Comparison of ENCODE assay signal across 16 cellular contexts in the genomic region with DNA sequence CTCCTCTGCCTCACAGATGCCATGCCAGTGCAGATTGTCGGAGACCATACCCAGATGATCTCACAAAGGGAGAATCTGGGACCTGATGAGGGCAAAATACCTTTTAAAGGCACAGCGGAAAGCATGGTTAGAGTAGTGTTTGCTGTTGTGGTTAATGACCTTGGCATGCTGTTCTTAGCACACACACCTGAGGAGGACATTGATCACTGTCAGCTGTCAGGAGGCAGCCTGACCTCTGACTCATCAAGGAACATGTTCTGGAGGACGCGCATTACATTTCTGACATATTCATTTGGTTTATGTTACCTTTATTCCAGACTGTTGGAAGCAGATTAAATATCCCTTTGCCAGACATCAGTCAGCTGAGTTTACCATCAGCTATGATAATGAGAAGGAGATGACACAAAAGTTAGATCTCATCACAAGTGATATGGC. TPM values are rescaled to one million over a fixed set of nuclear protein-coding genes. Genes with fewer than 3 reads are reported as not detected.
DNase-seq lines count a peak whose midpoint lies in the region; ATAC-seq, FAIRE-seq and TF ChIP-seq lines count a peak whose summit lies in the region.
"Had no signal": no experiment of that assay in that cellular context is flagged by ENCODE, and none has a peak within 500 bp of the region (broad histone marks: within the 10 kb centered on the region; RNA-seq: fewer than 3 reads in every experiment).

No MANE protein-coding gene starts in this region.

- ATAC-seq in K562, result no peak
- no peak for ATAC-seq in GM21717 (IDR thresholded peaks at IDR 0.05; ENCODE audit: unreplicated experiment)
- no peak for ATAC-seq in HG03565 (IDR thresholded peaks at IDR 0.05; ENCODE audit: unreplicated experiment)
- ATAC-seq in GM19397 (IDR thresholded peaks at IDR 0.05; ENCODE audit: unreplicated experiment), result no peak
- ATAC-seq: Right ventricle myocardium inferior had no signal

- CTCF ChIA-PET in K562 (lab: Yijun Ruan, JAX; ENCODE audit: low intra/inter-chr PET ratio), result no interaction called here

- peak overlapping the region in 1 of 2 experiments; percentile 26; a peak in 1 of 4 replicates for H3K9ac ChIP-seq in K562 (ENCODE audit: insufficient read depth in 1 of 2, low read depth in 2 of 2, low read length in 2 of 2)

- POLR2A ChIA-PET in K562 (lab: Yijun Ruan, JAX), result interaction anchor here (1.3 kb wide), 1 partner anchor 9 kb away, joined by 3 read pairs; no protein-coding TSS in a partner anchor

- 84% methylated on average over 4 of the region's 4 CpGs for WGBS in K562 (ENCODE audit: insufficient coverage, low coverage, missing lambda C conversion rate)

- no peak for TF ChIP-seq POLR2A in K562 (conservative IDR thresholded peaks at IDR 0.05)

- no peak for TF ChIP-seq RAD21 in K562 (CRISPR knock-in tag; conservative IDR thresholded peaks at IDR 0.05 in 1 of 2, IDR thresholded peaks at IDR 0.05 in 1 of 2)

- DNase-seq in DMS53 treated with DMSO at 0.1 percent for 48 hours (lab: John Stamatoyannopoulos, UW; ENCODE audit: unreplicated experiment) (peak; percentile 65), NCI-H2029 (lab: John Stamatoyannopoulos, UW) (peak; percentile 98), K562 (ENCODE audit: extremely low read depth in 1 of 4, low spot score in 3 of 4) (no peak), mucosa of gallbladder (ENCODE audit: low spot score) (peak; percentile 44), posterior cingulate gyrus (no peak)
- DNase-seq: activated naive CD8-positive, alpha-beta T cell treated with anti-CD3 and anti-CD28 coated beads, Interleukin-2, amount 10 ng/mL, durations not matched to agents 7 days and 5 days; DND-41; NCI-H524; stimulated activated CD4-positive, alpha-beta T cell treated with anti-CD3 and anti-CD28 coated beads, Interleukin-4, amount 100 ng/mL, for 4 hours; stimulated activated naive CD4-positive, alpha-beta T cell had no signal

- no peaks in the 10 kb centered on the region for H3K9me1 ChIP-seq in K562 (ENCODE audit: control insufficient read depth, insufficient read depth, low read length)

- peaks cover 0 to 8% of the 10 kb centered on the region in 2 experiments; a peak in 2 of 5 replicates for H3K4me1 ChIP-seq in K562 (replicated peaks in 1 of 2; ENCODE audit: control insufficient read depth in 2 of 2, insufficient read depth in 2 of 2, low read length in 2 of 2)

- no peak for TF ChIP-seq EP300 in K562 (IDR thresholded peaks at IDR 0.05; ENCODE audit: low read length)

- no peak overlapping the region for H3K27ac ChIP-seq in K562 (ENCODE audit: extremely low read depth, low read depth, low read length)

- peaks cover 19% of the 10 kb centered on the region; the same call in 2 of the 3 replicates for H3K36me3 ChIP-seq in K562 (ENCODE audit: control insufficient read depth, insufficient read depth, low read length)

- no peak overlapping the region for H3K4me3 ChIP-seq in K562

- FAIRE-seq in K562 (lab: Jason Lieb, UNC), result peak; percentile 6
- FAIRE-seq: colon, GM12891 had no signal

- H4K20me1 ChIP-seq in K562 (replicated peaks; ENCODE audit: control insufficient read depth, insufficient read depth, low read length), result no peaks in the 10 kb centered on the region

- BruUV-seq in K562 (replicated peaks; lab: Mats Ljungman, UMichigan), result no TSS peak

- intact Hi-C loops in K562 (cut with micrococcal nuclease), result no loop called here
- intact Hi-C loops in posterior cingulate gyrus (cut with DNase I), result loop anchor here (5.0 kb wide), 1 partner anchor 63 kb away; a partner anchor contains a TSS

- TF ChIP-seq CTCF in K562 (IDR thresholded peaks at IDR 0.05 in 2 of 3, conservative IDR thresholded peaks at IDR 0.05 in 1 of 3; ENCODE audit: insufficient read depth in 2 of 3, low read depth in 1 of 3, low read length in 3 of 3), result no peak

- no peaks in the 10 kb centered on the region for H3K9me3 ChIP-seq in K562 (replicated peaks; ENCODE audit: control insufficient read depth, insufficient read depth, low read depth, low read length)

- in situ Hi-C loops in K562 (cut with MboI), result no loop called here

- H3K4me2 ChIP-seq in K562 (ENCODE audit: insufficient read depth, low read length), result no peak overlapping the region

- H3K27me3 ChIP-seq in K562 (ENCODE audit: control insufficient read depth in 2 of 2, insufficient read depth in 2 of 2, low read length in 2 of 2), result no peaks in the 10 kb centered on the region

- H3K79me2 ChIP-seq in K562 (ENCODE audit: control insufficient read depth, insufficient read depth, low read length), result no peaks in the 10 kb centered on the region

- no peak overlapping the region for H2AFZ ChIP-seq in K562 (ENCODE audit: low read depth, low read length)

TF ChIP-seq in K562, 482 proteins besides CTCF, POLR2A, EP300 and RAD21 (continues in another document):
- TF ChIP-seq, protein P1, sequence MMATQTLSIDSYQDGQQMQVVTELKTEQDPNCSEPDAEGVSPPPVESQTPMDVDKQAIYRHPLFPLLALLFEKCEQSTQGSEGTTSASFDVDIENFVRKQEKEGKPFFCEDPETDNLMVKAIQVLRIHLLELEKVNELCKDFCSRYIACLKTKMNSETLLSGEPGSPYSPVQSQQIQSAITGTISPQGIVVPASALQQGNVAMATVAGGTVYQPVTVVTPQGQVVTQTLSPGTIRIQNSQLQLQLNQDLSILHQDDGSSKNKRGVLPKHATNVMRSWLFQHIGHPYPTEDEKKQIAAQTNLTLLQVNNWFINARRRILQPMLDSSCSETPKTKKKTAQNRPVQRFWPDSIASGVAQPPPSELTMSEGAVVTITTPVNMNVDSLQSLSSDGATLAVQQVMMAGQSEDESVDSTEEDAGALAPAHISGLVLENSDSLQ (IDR thresholded peaks at IDR 0.05), result peak; percentile 41; the same call in 1 of the 2 replicates
- no peak for TF ChIP-seq PHB (CRISPR knock-in tag; IDR thresholded peaks at IDR 0.05)
- TF ChIP-seq COPS2 (conservative IDR thresholded peaks at IDR 0.05), result no peak
- TF ChIP-seq, protein P2, sequence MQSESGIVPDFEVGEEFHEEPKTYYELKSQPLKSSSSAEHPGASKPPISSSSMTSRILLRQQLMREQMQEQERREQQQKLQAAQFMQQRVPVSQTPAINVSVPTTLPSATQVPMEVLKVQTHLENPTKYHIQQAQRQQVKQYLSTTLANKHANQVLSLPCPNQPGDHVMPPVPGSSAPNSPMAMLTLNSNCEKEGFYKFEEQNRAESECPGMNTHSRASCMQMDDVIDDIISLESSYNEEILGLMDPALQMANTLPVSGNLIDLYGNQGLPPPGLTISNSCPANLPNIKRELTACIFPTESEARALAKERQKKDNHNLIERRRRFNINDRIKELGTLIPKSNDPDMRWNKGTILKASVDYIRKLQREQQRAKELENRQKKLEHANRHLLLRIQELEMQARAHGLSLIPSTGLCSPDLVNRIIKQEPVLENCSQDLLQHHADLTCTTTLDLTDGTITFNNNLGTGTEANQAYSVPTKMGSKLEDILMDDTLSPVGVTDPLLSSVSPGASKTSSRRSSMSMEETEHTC (IDR thresholded peaks at IDR 0.05), result no peak
- TF ChIP-seq POLR2AphosphoS2 (IDR thresholded peaks at IDR 0.05; ENCODE audit: low read length), result no peak
- no peak for TF ChIP-seq TCF7 (IDR thresholded peaks at IDR 0.05; ENCODE audit: borderline replicate concordance)
- TF ChIP-seq, protein P3, sequence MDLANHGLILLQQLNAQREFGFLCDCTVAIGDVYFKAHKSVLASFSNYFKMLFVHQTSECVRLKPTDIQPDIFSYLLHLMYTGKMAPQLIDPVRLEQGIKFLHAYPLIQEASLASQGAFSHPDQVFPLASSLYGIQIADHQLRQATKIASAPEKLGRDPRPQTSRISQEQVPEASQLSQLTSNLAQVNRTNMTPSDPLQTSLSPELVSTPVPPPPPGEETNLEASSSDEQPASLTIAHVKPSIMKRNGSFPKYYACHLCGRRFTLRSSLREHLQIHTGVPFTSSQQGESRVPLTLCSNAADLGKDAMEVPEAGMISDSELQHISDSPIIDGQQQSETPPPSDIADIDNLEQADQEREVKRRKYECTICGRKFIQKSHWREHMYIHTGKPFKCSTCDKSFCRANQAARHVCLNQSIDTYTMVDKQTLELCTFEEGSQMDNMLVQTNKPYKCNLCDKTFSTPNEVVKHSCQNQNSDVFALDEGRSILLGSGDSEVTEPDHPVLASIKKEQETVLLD (IDR thresholded peaks at IDR 0.05), result no peak
- TF ChIP-seq PCBP2 (IDR thresholded peaks at IDR 0.05; ENCODE audit: low read depth, low read length, poor library complexity, severe bottlenecking), result no peak
- TF ChIP-seq GATA2 (CRISPR knock-in tag; IDR thresholded peaks at IDR 0.05), result no peak
- no peak for TF ChIP-seq SNRNP70 (optimal IDR thresholded peaks at IDR 0.05; ENCODE audit: low read depth, low read length)
- peak; percentile 47 for TF ChIP-seq MEIS2 (IDR thresholded peaks at IDR 0.05; ENCODE audit: partially characterized antibody)

RNA-seq across cellular contexts. Expression of a gene that starts 57.1 kb away (rescaled TPM):
- total RNA-seq in K562 (2011; cell fraction: chromatin; rRNA removed; ENCODE audit: low replicate concordance), result 7.2 and 21.1 TPM in 2 replicates
- 5.7 and 7.8 TPM in 2 replicates for total RNA-seq in K562 (2011; cell fraction: nucleolus; rRNA removed)
- total RNA-seq in K562 (2011; cell fraction: nucleoplasm; rRNA removed), result 10.5 and 16.4 TPM in 2 replicates
- 21.1 and 22.1 TPM in 2 replicates for total RNA-seq in K562 (2014; rRNA removed)
- 32.2 and 35.0 TPM in 2 replicates for total RNA-seq in K562 (2014; rRNA removed; fragmentation: Illumina TruSeq; extraction: Trizol)
- total RNA-seq in K562 (2015; rRNA removed; fragmentation: Illumina TruSeq; extraction: Trizol), result 27.0 and 28.7 TPM in 2 replicates
- 24.0 and 25.6 TPM in 2 replicates for total RNA-seq in K562 (2021)
- polyA plus RNA-seq in K562 (2011; rRNA removed), result 17.0 and 28.8 TPM in 2 replicates
- polyA plus RNA-seq in K562 (2011; cell fraction: cytosol; rRNA removed), result 5.2 and 7.1 TPM in 2 replicates
- polyA plus RNA-seq in K562 (2011; cell fraction: nucleus; rRNA removed), result 16.7 and 19.5 TPM in 2 replicates
- polyA plus RNA-seq in K562 (2012), result 15.0 and 20.3 TPM in 2 replicates
- polyA plus RNA-seq in K562 (2014; fragmentation: Illumina TruSeq; extraction: Trizol), result 21.8 and 27.0 TPM in 2 replicates
- polyA plus RNA-seq in K562 (2014; fragmentation: Nextera tagmentation; extraction: Ambion mirVana), result 10 to 100 TPM in 1 of 2 experiments, 1 to 10 TPM in 1; 10.0 to 12.2 TPM
- polyA plus RNA-seq in K562 (2014; rRNA removed), result 24.2 and 27.3 TPM in 2 replicates
- 23.5 and 27.5 TPM in 2 replicates for polyA minus RNA-seq in K562 (2011; rRNA and poly(A)+ RNA removed)
- polyA minus RNA-seq in K562 (2011; cell fraction: cytosol; rRNA and poly(A)+ RNA removed), result 11.5 and 13.2 TPM in 2 replicates
- polyA minus RNA-seq in K562 (2011; cell fraction: nucleus; rRNA and poly(A)+ RNA removed), result 18.0 and 23.9 TPM in 2 replicates
- total RNA-seq in mucosa of gallbladder, result 20.9 TPM

Comparison
In these comparisons a context has a peak if more than half of its experiments do, and no peak if none do; other contexts are left out.
1. DNase-seq: peak in DMS53 treated with DMSO at 0.1 percent for 48 hours (single experiment), NCI-H2029 (single experiment) and mucosa of gallbladder (single experiment); none in K562 (0 of 4) and posterior cingulate gyrus (0 of 10).